ENCODE assay signal across 1 cellular context in genomic region chr13:45086484-45086883, GRCh38.
TF ChIP-seq lines count a peak whose summit lies in the region.

No MANE protein-coding gene starts in this region.

TF ChIP-seq in SK-N-SH, 30 proteins besides CTCF, POLR2A, EP300 and RAD21 (continued from another document):
- TF ChIP-seq PBX3 (IDR thresholded peaks at IDR 0.05): peak; percentile 94
- TF ChIP-seq JUND (IDR thresholded peaks at IDR 0.05): peak; percentile 94
- TF ChIP-seq FOXJ3 (CRISPR knock-in tag; IDR thresholded peaks at IDR 0.05): no peak
- TF ChIP-seq REST (IDR thresholded peaks at IDR 0.05; ENCODE audit: low read depth, low read length): no peak
- no peak for TF ChIP-seq CHD2 (IDR thresholded peaks at IDR 0.05; ENCODE audit: low read length, partially characterized antibody)
- no peak for TF ChIP-seq EZH2phosphoT487 (IDR thresholded peaks at IDR 0.05; ENCODE audit: borderline replicate concordance, low read depth)
- TF ChIP-seq, protein P1, sequence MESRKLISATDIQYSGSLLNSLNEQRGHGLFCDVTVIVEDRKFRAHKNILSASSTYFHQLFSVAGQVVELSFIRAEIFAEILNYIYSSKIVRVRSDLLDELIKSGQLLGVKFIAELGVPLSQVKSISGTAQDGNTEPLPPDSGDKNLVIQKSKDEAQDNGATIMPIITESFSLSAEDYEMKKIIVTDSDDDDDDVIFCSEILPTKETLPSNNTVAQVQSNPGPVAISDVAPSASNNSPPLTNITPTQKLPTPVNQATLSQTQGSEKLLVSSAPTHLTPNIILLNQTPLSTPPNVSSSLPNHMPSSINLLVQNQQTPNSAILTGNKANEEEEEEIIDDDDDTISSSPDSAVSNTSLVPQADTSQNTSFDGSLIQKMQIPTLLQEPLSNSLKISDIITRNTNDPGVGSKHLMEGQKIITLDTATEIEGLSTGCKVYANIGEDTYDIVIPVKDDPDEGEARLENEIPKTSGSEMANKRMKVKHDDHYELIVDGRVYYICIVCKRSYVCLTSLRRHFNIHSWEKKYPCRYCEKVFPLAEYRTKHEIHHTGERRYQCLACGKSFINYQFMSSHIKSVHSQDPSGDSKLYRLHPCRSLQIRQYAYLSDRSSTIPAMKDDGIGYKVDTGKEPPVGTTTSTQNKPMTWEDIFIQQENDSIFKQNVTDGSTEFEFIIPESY (IDR thresholded peaks at IDR 0.05; ENCODE audit: borderline replicate concordance, low read depth): peak; percentile 85; the same call in 1 of the 2 replicates
- TF ChIP-seq FOSL2 (IDR thresholded peaks at IDR 0.05; ENCODE audit: borderline replicate concordance, low read depth): peak; percentile 85
- TF ChIP-seq GABPA (IDR thresholded peaks at IDR 0.05; ENCODE audit: low read depth): peak; percentile 35; the same call in 1 of the 2 replicates
- TF ChIP-seq MXI1 (IDR thresholded peaks at IDR 0.05; ENCODE audit: low read depth, low read length): no peak
- TF ChIP-seq SMC3 (IDR thresholded peaks at IDR 0.05; ENCODE audit: low read depth, low read length): no peak
- no peak for TF ChIP-seq NRF1 (IDR thresholded peaks at IDR 0.05; ENCODE audit: low read depth, low read length)
- peak; percentile 98 for TF ChIP-seq TCF12 (IDR thresholded peaks at IDR 0.05)
- peak; percentile 13; the same call in 1 of the 2 replicates for TF ChIP-seq MEF2A (IDR thresholded peaks at IDR 0.05; ENCODE audit: borderline replicate concordance, low read depth)
- TF ChIP-seq, protein P2, sequence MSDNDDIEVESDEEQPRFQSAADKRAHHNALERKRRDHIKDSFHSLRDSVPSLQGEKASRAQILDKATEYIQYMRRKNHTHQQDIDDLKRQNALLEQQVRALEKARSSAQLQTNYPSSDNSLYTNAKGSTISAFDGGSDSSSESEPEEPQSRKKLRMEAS (IDR thresholded peaks at IDR 0.05; ENCODE audit: low read depth): peak; percentile 75
- peak; percentile 95 for TF ChIP-seq TEAD4 (IDR thresholded peaks at IDR 0.05; ENCODE audit: borderline replicate concordance, insufficient read depth)
- peak; percentile 94 for TF ChIP-seq RXRA (IDR thresholded peaks at IDR 0.05; ENCODE audit: borderline replicate concordance, low read depth)
- TF ChIP-seq NFIC (IDR thresholded peaks at IDR 0.05; ENCODE audit: borderline replicate concordance): peak; percentile 98
- TF ChIP-seq ELF1 (IDR thresholded peaks at IDR 0.05): no peak
- TF ChIP-seq GATA2 (CRISPR knock-in tag; IDR thresholded peaks at IDR 0.05): no peak
TF ChIP-seq in SK-N-SH: peak in this region for 15.
